29 cellular contexts compared by ENCODE assay signal in the genomic region with DNA sequence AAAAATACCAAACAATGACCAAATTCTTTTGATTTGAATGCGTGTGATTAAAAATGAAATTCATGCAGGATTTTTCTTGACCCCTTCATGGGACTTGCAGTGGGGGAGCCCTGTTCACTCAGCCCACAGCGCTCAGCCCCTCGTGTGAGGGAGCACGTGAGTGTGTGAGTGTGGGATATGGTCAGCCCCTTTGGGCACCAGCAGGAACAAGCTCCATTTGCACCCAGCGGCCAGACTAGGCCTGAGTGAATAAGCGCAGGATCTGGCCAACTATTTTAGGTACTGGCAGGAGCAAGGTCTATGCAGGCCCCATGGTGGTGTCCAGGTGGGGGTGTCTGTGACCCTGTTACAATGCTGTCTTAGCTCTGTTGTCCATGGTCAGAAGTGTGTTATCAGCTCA.
"Had no signal": no experiment of that assay in that cellular context is flagged by ENCODE, and none has a peak within 500 bp of the region (broad histone marks: within the 10 kb centered on the region; RNA-seq: fewer than 3 reads in every experiment).

No MANE protein-coding gene starts in this region.

- H3K4me3 ChIP-seq: adrenal gland, body of pancreas, esophagus squamous epithelium, gastroesophageal sphincter had no signal

- DNase-seq: activated B cell treated with CpG ODN at 0.5 μM for 24 hours; activated CD4-positive, alpha-beta memory T cell treated with anti-CD3 and anti-CD28 coated beads for 36 hours; activated CD4-positive, alpha-beta T cell treated with anti-CD3 and anti-CD28 coated beads for 36 hours; activated CD4-positive, alpha-beta T cell treated with anti-CD3 and anti-CD28 coated beads, Interleukin-2, amount 10 ng/mL, durations not matched to agents 24 days and 14 days; activated CD8-positive, alpha-beta memory T cell treated with anti-CD3 and anti-CD28 coated beads, Interleukin-2, amount 10 ng/mL, durations not matched to agents 7 days and 5 days; activated CD8-positive, alpha-beta memory T cell treated with anti-CD3 and anti-CD28 coated beads, Interleukin-2, amount 50 U/mL, for 4 hours; activated CD8-positive, alpha-beta T cell treated with anti-CD3 and anti-CD28 coated beads, Interleukin-2, amount 10 ng/mL, durations not matched to agents 7 days and 5 days; activated effector memory CD4-positive, alpha-beta T cell treated with anti-CD3 and anti-CD28 coated beads, Interleukin-2, amount 50 U/mL, for 16 hours; activated naive CD4-positive, alpha-beta T cell treated with anti-CD3 and anti-CD28 coated beads for 36 hours; activated naive CD8-positive, alpha-beta T cell treated with anti-CD3 and anti-CD28 coated beads for 36 hours; activated naive CD8-positive, alpha-beta T cell treated with anti-CD3 and anti-CD28 coated beads, Interleukin-2, amount 50 U/mL, for 24 hours; activated T-cell treated with anti-CD3 and anti-CD28 coated beads, Interleukin-2, amount 50 U/mL, for 1 hour; activated T-cell treated with anti-CD3 and anti-CD28 coated beads, Interleukin-2, amount 50 U/mL, for 48 hours; adrenal gland; aorta; body of pancreas; caudate nucleus; cortex of kidney; dermis blood vessel endothelial cell; effector CD4-positive, alpha-beta T cell; effector memory CD8-positive, alpha-beta T cell; esophagus squamous epithelium; foreskin melanocyte; T-helper 2 cell; WERI-Rb-1 had no signal

- ATAC-seq: activated CD4-positive, alpha-beta T cell treated with anti-CD3 and anti-CD28 coated beads for 36 hours; activated CD4-positive, CD25-positive, alpha-beta regulatory T cell treated with anti-CD3 and anti-CD28 coated beads, Interleukin-2, amount 50 U/mL, for 24 hours; activated CD8-positive, alpha-beta memory T cell treated with anti-CD3 and anti-CD28 coated beads, Interleukin-2, amount 10 ng/mL, durations not matched to agents 7 days and 5 days; activated CD8-positive, alpha-beta T cell treated with anti-CD3 and anti-CD28 coated beads, Interleukin-2, amount 10 ng/mL, durations not matched to agents 7 days and 5 days; activated naive CD8-positive, alpha-beta T cell treated with anti-CD3 and anti-CD28 coated beads, Interleukin-2, amount 50 U/mL, for 24 hours; body of pancreas; effector memory CD8-positive, alpha-beta T cell; gastroesophageal sphincter had no signal

- H3K27ac ChIP-seq: adrenal gland, body of pancreas, epithelial cell of prostate, esophagus squamous epithelium, gastroesophageal sphincter, WERI-Rb-1 had no signal

- H3K36me3 ChIP-seq: adrenal gland, esophagus squamous epithelium, gastroesophageal sphincter, WERI-Rb-1 had no signal

- FAIRE-seq: colon had no signal

- H3K27me3 ChIP-seq: adrenal gland, body of pancreas, esophagus squamous epithelium, gastroesophageal sphincter had no signal

- H3K4me1 ChIP-seq: adrenal gland, body of pancreas, esophagus squamous epithelium, gastroesophageal sphincter had no signal

- H3K9me3 ChIP-seq: adrenal gland, body of pancreas had no signal
